8 cellular contexts compared by ENCODE assay signal in genomic region chr4:4995103-4995761, GRCh38. TPM values are rescaled to one million over a fixed set of nuclear protein-coding genes. Genes with fewer than 3 reads are reported as not detected.
DNase-seq lines count a peak whose midpoint lies in the region; ATAC-seq and TF ChIP-seq lines count a peak whose summit lies in the region.

No MANE protein-coding gene starts in this region.

- no peak overlapping the region for H3K27ac Mint-ChIP-seq in stimulated activated naive CD8-positive, alpha-beta T cell treated with anti-CD3 and anti-CD28 coated beads, Interleukin-15, amount 100 ng/mL, for 72 hours

- peak; percentile 64 for DNase-seq in ELR (ENCODE audit: low read depth)
- peak; percentile 80 for DNase-seq in H4 (ENCODE audit: low spot score)
- peak; percentile 6 for DNase-seq in NCI-H1694 (lab: John Stamatoyannopoulos, UW)
- peak; percentile 65 for DNase-seq in activated CD4-positive, alpha-beta T cell treated with anti-CD3 and anti-CD28 coated beads for 48 hours
- peak; percentile 79 to 86 for DNase-seq in erythroblast (lab: John Stamatoyannopoulos, UW)
- DNase-seq in midbrain (lab: John Stamatoyannopoulos, UW) = peak; percentile 67
- peak; percentile 31 to 46 for DNase-seq in stimulated activated naive CD8-positive, alpha-beta T cell treated with anti-CD3 and anti-CD28 coated beads, Interleukin-15, amount 100 ng/mL, for 72 hours
- no peak for DNase-seq in NK-92 (lab: John Stamatoyannopoulos, UW; ENCODE audit: unreplicated experiment)

- H3K27me3 Mint-ChIP-seq in stimulated activated naive CD8-positive, alpha-beta T cell treated with anti-CD3 and anti-CD28 coated beads, Interleukin-15, amount 100 ng/mL, for 72 hours = peaks cover 25% of the 10 kb centered on the region

- TF ChIP-seq POLR2A in erythroblast (IDR thresholded peaks at IDR 0.05; ENCODE audit: low read length) = no peak

- H3K4me1 Mint-ChIP-seq in stimulated activated naive CD8-positive, alpha-beta T cell treated with anti-CD3 and anti-CD28 coated beads, Interleukin-15, amount 100 ng/mL, for 72 hours = no peaks in the 10 kb centered on the region

- peak; percentile 72 for ATAC-seq in stimulated activated naive CD8-positive, alpha-beta T cell treated with anti-CD3 and anti-CD28 coated beads, Interleukin-15, amount 100 ng/mL, for 72 hours

- no peaks in the 10 kb centered on the region for H3K9me3 Mint-ChIP-seq in stimulated activated naive CD8-positive, alpha-beta T cell treated with anti-CD3 and anti-CD28 coated beads, Interleukin-15, amount 100 ng/mL, for 72 hours

- no peak overlapping the region for H3K4me3 Mint-ChIP-seq in stimulated activated naive CD8-positive, alpha-beta T cell treated with anti-CD3 and anti-CD28 coated beads, Interleukin-15, amount 100 ng/mL, for 72 hours

RNA-seq across cellular contexts. Expression of gene CYTL1, which starts 24.0 kb away (rescaled TPM):
- total RNA-seq in H4 (2014; rRNA removed; shearing (Covaris generic)) = 103 and 104 TPM in 2 replicates

RNA-seq across cellular contexts. Expression of gene STK32B, which starts 56.0 kb away (rescaled TPM):
- total RNA-seq in H4 (2014; rRNA removed; shearing (Covaris generic)) = 13.2 and 16.8 TPM in 2 replicates
